Comparison of ENCODE assay signal across 1 cellular context in the genomic region with DNA sequence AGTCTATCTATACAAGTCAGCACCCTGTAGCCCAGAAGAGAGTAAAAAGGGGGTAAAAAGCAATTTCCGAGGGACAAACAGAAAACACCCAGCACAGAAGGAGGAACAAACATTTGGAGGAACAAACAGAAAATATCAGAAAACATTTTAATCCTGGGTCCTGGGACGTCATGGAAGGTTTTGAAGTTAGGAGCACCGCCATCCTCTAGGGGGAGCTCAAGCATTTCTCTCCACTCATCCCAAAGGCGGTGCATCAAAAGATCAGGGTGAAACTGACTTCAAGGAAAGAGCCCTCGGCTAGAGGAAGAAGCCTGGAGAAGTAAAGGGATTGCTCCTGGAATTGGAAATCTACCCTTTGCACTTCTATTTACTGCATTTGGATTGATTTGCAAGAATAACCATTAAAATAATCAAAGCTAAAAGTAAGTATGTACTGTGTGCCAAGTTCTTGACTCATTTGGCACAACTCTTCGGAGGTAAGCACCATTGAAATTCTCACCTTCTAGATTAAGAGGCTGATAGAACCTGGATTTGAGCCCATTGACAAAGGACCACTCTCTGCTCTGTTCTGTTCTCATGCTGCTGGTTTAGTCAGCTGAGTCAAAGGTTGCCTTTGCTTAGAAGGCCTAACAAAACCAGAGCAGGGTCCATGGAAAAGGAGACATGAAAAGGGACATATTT.
TF ChIP-seq lines count a peak whose summit lies in the region.

No MANE protein-coding gene starts in this region.

TF ChIP-seq in HepG2, 621 proteins besides CTCF, POLR2A, EP300 and RAD21 (continued from another document and continues in another):
- TF ChIP-seq, protein P1, sequence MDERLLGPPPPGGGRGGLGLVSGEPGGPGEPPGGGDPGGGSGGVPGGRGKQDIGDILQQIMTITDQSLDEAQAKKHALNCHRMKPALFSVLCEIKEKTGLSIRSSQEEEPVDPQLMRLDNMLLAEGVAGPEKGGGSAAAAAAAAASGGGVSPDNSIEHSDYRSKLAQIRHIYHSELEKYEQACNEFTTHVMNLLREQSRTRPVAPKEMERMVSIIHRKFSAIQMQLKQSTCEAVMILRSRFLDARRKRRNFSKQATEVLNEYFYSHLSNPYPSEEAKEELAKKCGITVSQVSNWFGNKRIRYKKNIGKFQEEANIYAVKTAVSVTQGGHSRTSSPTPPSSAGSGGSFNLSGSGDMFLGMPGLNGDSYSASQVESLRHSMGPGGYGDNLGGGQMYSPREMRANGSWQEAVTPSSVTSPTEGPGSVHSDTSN (CRISPR knock-in tag; IDR thresholded peaks at IDR 0.05) = no peak
- TF ChIP-seq, protein P2, sequence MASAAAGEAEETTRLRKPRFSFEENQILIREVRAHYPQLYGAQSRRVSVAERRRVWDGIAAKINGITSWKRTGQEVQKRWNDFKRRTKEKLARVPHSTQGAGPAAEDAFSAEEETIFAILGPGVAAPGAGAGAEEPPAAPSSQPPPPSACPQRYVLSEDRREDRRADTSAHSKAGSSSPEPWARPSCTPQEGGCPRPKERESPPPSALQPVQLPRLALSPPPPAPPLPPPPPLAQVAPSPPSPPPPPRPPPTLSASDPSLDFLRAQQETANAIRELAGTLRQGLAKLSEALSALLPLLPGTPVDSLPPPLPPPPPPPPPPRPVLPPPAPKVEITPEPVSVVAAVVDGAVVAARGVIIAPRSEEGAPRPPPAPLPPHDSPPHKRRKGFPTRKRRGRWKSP (CRISPR knock-in tag; IDR thresholded peaks at IDR 0.05) = no peak
- TF ChIP-seq, protein P3, sequence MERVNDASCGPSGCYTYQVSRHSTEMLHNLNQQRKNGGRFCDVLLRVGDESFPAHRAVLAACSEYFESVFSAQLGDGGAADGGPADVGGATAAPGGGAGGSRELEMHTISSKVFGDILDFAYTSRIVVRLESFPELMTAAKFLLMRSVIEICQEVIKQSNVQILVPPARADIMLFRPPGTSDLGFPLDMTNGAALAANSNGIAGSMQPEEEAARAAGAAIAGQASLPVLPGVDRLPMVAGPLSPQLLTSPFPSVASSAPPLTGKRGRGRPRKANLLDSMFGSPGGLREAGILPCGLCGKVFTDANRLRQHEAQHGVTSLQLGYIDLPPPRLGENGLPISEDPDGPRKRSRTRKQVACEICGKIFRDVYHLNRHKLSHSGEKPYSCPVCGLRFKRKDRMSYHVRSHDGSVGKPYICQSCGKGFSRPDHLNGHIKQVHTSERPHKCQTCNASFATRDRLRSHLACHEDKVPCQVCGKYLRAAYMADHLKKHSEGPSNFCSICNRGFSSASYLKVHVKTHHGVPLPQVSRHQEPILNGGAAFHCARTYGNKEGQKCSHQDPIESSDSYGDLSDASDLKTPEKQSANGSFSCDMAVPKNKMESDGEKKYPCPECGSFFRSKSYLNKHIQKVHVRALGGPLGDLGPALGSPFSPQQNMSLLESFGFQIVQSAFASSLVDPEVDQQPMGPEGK (CRISPR knock-in tag; IDR thresholded peaks at IDR 0.05) = no peak
- TF ChIP-seq ZNF44 (CRISPR knock-in tag; IDR thresholded peaks at IDR 0.05) = no peak
- TF ChIP-seq XRCC5 (optimal IDR thresholded peaks at IDR 0.05; ENCODE audit: low read length) = no peak
- TF ChIP-seq ZNF552 (CRISPR knock-in tag; IDR thresholded peaks at IDR 0.05; ENCODE audit: borderline replicate concordance) = no peak
- peak; percentile 89 for TF ChIP-seq TCF7 (IDR thresholded peaks at IDR 0.05; ENCODE audit: low read depth)
- no peak for TF ChIP-seq DR1 (CRISPR knock-in tag; IDR thresholded peaks at IDR 0.05)
- no peak for TF ChIP-seq ZBTB38 (CRISPR knock-in tag; IDR thresholded peaks at IDR 0.05)
- TF ChIP-seq NR2F1 (CRISPR knock-in tag; IDR thresholded peaks at IDR 0.05) = no peak
- TF ChIP-seq KLF9 (CRISPR knock-in tag; IDR thresholded peaks at IDR 0.05; ENCODE audit: low read depth) = no peak
- TF ChIP-seq, protein P4, sequence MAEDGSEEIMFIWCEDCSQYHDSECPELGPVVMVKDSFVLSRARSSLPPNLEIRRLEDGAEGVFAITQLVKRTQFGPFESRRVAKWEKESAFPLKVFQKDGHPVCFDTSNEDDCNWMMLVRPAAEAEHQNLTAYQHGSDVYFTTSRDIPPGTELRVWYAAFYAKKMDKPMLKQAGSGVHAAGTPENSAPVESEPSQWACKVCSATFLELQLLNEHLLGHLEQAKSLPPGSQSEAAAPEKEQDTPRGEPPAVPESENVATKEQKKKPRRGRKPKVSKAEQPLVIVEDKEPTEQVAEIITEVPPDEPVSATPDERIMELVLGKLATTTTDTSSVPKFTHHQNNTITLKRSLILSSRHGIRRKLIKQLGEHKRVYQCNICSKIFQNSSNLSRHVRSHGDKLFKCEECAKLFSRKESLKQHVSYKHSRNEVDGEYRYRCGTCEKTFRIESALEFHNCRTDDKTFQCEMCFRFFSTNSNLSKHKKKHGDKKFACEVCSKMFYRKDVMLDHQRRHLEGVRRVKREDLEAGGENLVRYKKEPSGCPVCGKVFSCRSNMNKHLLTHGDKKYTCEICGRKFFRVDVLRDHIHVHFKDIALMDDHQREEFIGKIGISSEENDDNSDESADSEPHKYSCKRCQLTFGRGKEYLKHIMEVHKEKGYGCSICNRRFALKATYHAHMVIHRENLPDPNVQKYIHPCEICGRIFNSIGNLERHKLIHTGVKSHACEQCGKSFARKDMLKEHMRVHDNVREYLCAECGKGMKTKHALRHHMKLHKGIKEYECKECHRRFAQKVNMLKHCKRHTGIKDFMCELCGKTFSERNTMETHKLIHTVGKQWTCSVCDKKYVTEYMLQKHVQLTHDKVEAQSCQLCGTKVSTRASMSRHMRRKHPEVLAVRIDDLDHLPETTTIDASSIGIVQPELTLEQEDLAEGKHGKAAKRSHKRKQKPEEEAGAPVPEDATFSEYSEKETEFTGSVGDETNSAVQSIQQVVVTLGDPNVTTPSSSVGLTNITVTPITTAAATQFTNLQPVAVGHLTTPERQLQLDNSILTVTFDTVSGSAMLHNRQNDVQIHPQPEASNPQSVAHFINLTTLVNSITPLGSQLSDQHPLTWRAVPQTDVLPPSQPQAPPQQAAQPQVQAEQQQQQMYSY (CRISPR knock-in tag; IDR thresholded peaks at IDR 0.05) = no peak
- no peak for TF ChIP-seq ZBTB21 (CRISPR knock-in tag; IDR thresholded peaks at IDR 0.05)
- peak; percentile 93 for TF ChIP-seq SMC3 (IDR thresholded peaks at IDR 0.05; ENCODE audit: low read length)
- TF ChIP-seq HOXA5 (CRISPR knock-in tag; IDR thresholded peaks at IDR 0.05) = 0 out of 2 replicates have a peak, but pooled peaks have one; percentile 34
- no peak for TF ChIP-seq FIP1L1 (IDR thresholded peaks at IDR 0.05; ENCODE audit: borderline replicate concordance, insufficient read depth, low read depth, low read length)
- TF ChIP-seq ATF1 (CRISPR knock-in tag; IDR thresholded peaks at IDR 0.05) = peak; percentile 16; the same call in 1 of the 2 replicates
- no peak for TF ChIP-seq HOXA3 (CRISPR knock-in tag; IDR thresholded peaks at IDR 0.05)
- TF ChIP-seq, protein P5, sequence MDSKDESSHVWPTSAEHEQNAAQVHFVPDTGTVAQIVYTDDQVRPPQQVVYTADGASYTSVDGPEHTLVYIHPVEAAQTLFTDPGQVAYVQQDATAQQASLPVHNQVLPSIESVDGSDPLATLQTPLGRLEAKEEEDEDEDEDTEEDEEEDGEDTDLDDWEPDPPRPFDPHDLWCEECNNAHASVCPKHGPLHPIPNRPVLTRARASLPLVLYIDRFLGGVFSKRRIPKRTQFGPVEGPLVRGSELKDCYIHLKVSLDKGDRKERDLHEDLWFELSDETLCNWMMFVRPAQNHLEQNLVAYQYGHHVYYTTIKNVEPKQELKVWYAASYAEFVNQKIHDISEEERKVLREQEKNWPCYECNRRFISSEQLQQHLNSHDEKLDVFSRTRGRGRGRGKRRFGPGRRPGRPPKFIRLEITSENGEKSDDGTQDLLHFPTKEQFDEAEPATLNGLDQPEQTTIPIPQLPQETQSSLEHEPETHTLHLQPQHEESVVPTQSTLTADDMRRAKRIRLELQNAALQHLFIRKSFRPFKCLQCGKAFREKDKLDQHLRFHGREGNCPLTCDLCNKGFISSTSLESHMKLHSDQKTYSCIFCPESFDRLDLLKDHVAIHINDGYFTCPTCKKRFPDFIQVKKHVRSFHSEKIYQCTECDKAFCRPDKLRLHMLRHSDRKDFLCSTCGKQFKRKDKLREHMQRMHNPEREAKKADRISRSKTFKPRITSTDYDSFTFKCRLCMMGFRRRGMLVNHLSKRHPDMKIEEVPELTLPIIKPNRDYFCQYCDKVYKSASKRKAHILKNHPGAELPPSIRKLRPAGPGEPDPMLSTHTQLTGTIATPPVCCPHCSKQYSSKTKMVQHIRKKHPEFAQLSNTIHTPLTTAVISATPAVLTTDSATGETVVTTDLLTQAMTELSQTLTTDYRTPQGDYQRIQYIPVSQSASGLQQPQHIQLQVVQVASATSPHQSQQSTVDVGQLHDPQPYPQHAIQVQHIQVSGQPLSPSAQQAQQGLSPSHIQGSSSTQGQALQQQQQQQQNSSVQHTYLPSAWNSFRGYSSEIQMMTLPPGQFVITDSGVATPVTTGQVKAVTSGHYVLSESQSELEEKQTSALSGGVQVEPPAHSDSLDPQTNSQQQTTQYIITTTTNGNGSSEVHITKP (CRISPR knock-in tag; IDR thresholded peaks at IDR 0.05; ENCODE audit: low read depth) = no peak
- TF ChIP-seq ZMAT3 (CRISPR knock-in tag; conservative IDR thresholded peaks at IDR 0.05) = no peak
- peak; percentile 23; the same call in 1 of the 2 replicates for TF ChIP-seq ELF3 (CRISPR knock-in tag; IDR thresholded peaks at IDR 0.05)
- TF ChIP-seq RARA (CRISPR knock-in tag; IDR thresholded peaks at IDR 0.05) = no peak
- no peak for TF ChIP-seq ZNF317 (CRISPR knock-in tag; IDR thresholded peaks at IDR 0.05)
- no peak for TF ChIP-seq SKI (IDR thresholded peaks at IDR 0.05; ENCODE audit: partially characterized antibody)
- TF ChIP-seq ZFYVE20 (CRISPR knock-in tag; IDR thresholded peaks at IDR 0.05; ENCODE audit: borderline replicate concordance, low read depth) = no peak
- TF ChIP-seq RCOR2 (CRISPR knock-in tag; IDR thresholded peaks at IDR 0.05) = no peak
- TF ChIP-seq, protein P6, sequence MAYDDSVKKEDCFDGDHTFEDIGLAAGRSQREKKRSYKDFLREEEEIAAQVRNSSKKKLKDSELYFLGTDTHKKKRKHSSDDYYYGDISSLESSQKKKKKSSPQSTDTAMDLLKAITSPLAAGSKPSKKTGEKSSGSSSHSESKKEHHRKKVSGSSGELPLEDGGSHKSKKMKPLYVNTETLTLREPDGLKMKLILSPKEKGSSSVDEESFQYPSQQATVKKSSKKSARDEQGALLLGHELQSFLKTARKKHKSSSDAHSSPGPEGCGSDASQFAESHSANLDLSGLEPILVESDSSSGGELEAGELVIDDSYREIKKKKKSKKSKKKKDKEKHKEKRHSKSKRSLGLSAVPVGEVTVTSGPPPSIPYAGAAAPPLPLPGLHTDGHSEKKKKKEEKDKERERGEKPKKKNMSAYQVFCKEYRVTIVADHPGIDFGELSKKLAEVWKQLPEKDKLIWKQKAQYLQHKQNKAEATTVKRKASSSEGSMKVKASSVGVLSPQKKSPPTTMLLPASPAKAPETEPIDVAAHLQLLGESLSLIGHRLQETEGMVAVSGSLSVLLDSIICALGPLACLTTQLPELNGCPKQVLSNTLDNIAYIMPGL (CRISPR knock-in tag; IDR thresholded peaks at IDR 0.05; ENCODE audit: borderline replicate concordance in 1 of 2, low read depth in 1 of 2) = 0 out of 4 replicates have a peak, but pooled peaks of 1 of the 2 experiments have one; percentile 48
- no peak for TF ChIP-seq ZNF326 (CRISPR knock-in tag; IDR thresholded peaks at IDR 0.05; ENCODE audit: borderline replicate concordance)
- 0 out of 2 replicates have a peak, but pooled peaks have one; percentile 45 for TF ChIP-seq ZNF709 (CRISPR knock-in tag; IDR thresholded peaks at IDR 0.05)
- TF ChIP-seq, protein P7, sequence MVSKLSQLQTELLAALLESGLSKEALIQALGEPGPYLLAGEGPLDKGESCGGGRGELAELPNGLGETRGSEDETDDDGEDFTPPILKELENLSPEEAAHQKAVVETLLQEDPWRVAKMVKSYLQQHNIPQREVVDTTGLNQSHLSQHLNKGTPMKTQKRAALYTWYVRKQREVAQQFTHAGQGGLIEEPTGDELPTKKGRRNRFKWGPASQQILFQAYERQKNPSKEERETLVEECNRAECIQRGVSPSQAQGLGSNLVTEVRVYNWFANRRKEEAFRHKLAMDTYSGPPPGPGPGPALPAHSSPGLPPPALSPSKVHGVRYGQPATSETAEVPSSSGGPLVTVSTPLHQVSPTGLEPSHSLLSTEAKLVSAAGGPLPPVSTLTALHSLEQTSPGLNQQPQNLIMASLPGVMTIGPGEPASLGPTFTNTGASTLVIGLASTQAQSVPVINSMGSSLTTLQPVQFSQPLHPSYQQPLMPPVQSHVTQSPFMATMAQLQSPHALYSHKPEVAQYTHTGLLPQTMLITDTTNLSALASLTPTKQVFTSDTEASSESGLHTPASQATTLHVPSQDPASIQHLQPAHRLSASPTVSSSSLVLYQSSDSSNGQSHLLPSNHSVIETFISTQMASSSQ (IDR thresholded peaks at IDR 0.05; ENCODE audit: low read depth) = no peak
- TF ChIP-seq, protein P7 (CRISPR knock-in tag; IDR thresholded peaks at IDR 0.05; ENCODE audit: borderline replicate concordance) = no peak
- no peak for TF ChIP-seq ZNF605 (CRISPR knock-in tag; IDR thresholded peaks at IDR 0.05)
- TF ChIP-seq KAT8 (CRISPR knock-in tag; IDR thresholded peaks at IDR 0.05) = peak; percentile 12; the same call in 1 of the 2 replicates
